22 cellular contexts compared by ENCODE assay signal in genomic region chr7:67813621-67814292, GRCh38.
DNase-seq lines count a peak whose midpoint lies in the region; ATAC-seq and TF ChIP-seq lines count a peak whose summit lies in the region.
"Had no signal": no experiment of that assay in that cellular context is flagged by ENCODE, and none has a peak within 500 bp of the region (broad histone marks: within the 10 kb centered on the region; RNA-seq: fewer than 3 reads in every experiment).

No MANE protein-coding gene starts in this region.

- H3K9me3 ChIP-seq in SJCRH30 (replicated peaks): no peaks in the 10 kb centered on the region
- H3K9me3 ChIP-seq: A549, BE2C had no signal

- POLR2A ChIA-PET in WTC11 (lab: Charles Lee): no interaction called here

- H3K36me3 ChIP-seq in SJCRH30: no peaks in the 10 kb centered on the region
- H3K36me3 ChIP-seq: BE2C; BLaER1 treated with 17β-estradiol and CSF1 and Interleukin-3, amounts not matched to agents 10 nM and 100 nM had no signal

- H3K27ac ChIP-seq in SJCRH30: no peak overlapping the region
- H3K27ac ChIP-seq: A549; BLaER1 treated with 17β-estradiol and CSF1 and Interleukin-3, amounts not matched to agents 10 nM and 100 nM; GM23248 had no signal

- H3K4me3 Mint-ChIP-seq in WTC11: no peak overlapping the region
- no peak overlapping the region for H3K4me3 Mint-ChIP-seq in HFFc6
- H3K4me3 Mint-ChIP-seq: CD14-positive monocyte; CD4-positive, alpha-beta T cell; CD8-positive, alpha-beta memory T cell; H9 had no signal

- DNase-seq in ELF-1 (ENCODE audit: low read depth, low spot score) (peak; percentile 60), WTC11 (ENCODE audit: low spot score) (peak; percentile 11), islet precursor cell (peak; percentile 54), putamen (ENCODE audit: low spot score) (peak; percentile 10), HUDEP-2 (lab: John Stamatoyannopoulos, UW; ENCODE audit: unreplicated experiment in 76 of 76) (no peak), SJCRH30 (no peak), HFFc6 (no peak)
- DNase-seq: 8988T; ACHN; AML-193; BE2C; CD4-positive, alpha-beta T cell; CD8-positive, alpha-beta memory T cell; DMS 273 treated with DMSO at 0.1 percent for 48 hours; EL; GF-D8; GM23248; H9 had no signal

- H3K9me3 Mint-ChIP-seq in WTC11 (peaks cover 20% of the 10 kb centered on the region), HFFc6 (peaks cover 60% of the 10 kb centered on the region)

- H3K4me3 ChIP-seq in SJCRH30: no peak overlapping the region
- H3K4me3 ChIP-seq: A549; BLaER1 treated with 17β-estradiol and CSF1 and Interleukin-3, amounts not matched to agents 10 nM and 100 nM; GM23248 had no signal

- TF ChIP-seq CTCF in WTC11 (IDR thresholded peaks at IDR 0.05) (no peak), HFFc6 (IDR thresholded peaks at IDR 0.05) (no peak)

- CTCF ChIA-PET in WTC11 (lab: Charles Lee): no interaction called here

- H3K27me3 ChIP-seq in SJCRH30: no peaks in the 10 kb centered on the region; the same call in 1 of the 2 replicates
- H3K27me3 ChIP-seq: BE2C; BLaER1 treated with 17β-estradiol and CSF1 and Interleukin-3, amounts not matched to agents 10 nM and 100 nM had no signal

- ATAC-seq in WTC11: no peak
- ATAC-seq: A549, HCT116 had no signal

- H3K36me3 Mint-ChIP-seq in WTC11 (no peaks in the 10 kb centered on the region), HFFc6 (ENCODE audit: low read depth) (peaks cover 15% of the 10 kb centered on the region; the same call in 1 of the 2 replicates)
- H3K36me3 Mint-ChIP-seq: CD14-positive monocyte had no signal

- H3K27me3 Mint-ChIP-seq in WTC11 (ENCODE audit: low read depth) (no peaks in the 10 kb centered on the region; the same call in none of the 2 replicates), HFFc6 (ENCODE audit: insufficient read depth) (no peaks in the 10 kb centered on the region; the same call in none of the 2 replicates)
- H3K27me3 Mint-ChIP-seq: CD4-positive, alpha-beta T cell had no signal

- no peaks in the 10 kb centered on the region for H3K4me1 ChIP-seq in SJCRH30
- H3K4me1 ChIP-seq: A549; BE2C; BLaER1 treated with 17β-estradiol and CSF1 and Interleukin-3, amounts not matched to agents 10 nM and 100 nM had no signal

- H3K4me1 Mint-ChIP-seq in WTC11 (peaks cover 6% of the 10 kb centered on the region; the same call in 1 of the 2 replicates), HFFc6 (ENCODE audit: low read depth) (no peaks in the 10 kb centered on the region)
- H3K4me1 Mint-ChIP-seq: CD14-positive monocyte; CD8-positive, alpha-beta memory T cell had no signal

- H3K27ac Mint-ChIP-seq in WTC11 (peak overlapping the region; percentile 50; the same call in 1 of the 2 replicates), HFFc6 (no peak overlapping the region)
- H3K27ac Mint-ChIP-seq: CD14-positive monocyte; CD4-positive, alpha-beta T cell; CD8-positive, alpha-beta memory T cell had no signal

TF ChIP-seq in WTC11, 78 proteins besides CTCF, POLR2A, EP300 and RAD21 (continues in another document):
- TF ChIP-seq ZMAT4 (CRISPR knock-in tag; IDR thresholded peaks at IDR 0.05) (no peak), NR1H2 (CRISPR knock-in tag; IDR thresholded peaks at IDR 0.05) (no peak), FOXP1 (CRISPR knock-in tag; IDR thresholded peaks at IDR 0.05; ENCODE audit: borderline replicate concordance) (no peak), EMX1 (CRISPR knock-in tag; IDR thresholded peaks at IDR 0.05) (no peak), CBFB (CRISPR knock-in tag; IDR thresholded peaks at IDR 0.05; ENCODE audit: low read depth) (no peak), SOX15 (CRISPR knock-in tag; IDR thresholded peaks at IDR 0.05) (no peak), CREB1 (CRISPR knock-in tag; IDR thresholded peaks at IDR 0.05) (no peak), MLX (CRISPR knock-in tag; IDR thresholded peaks at IDR 0.05) (no peak), USF2 (CRISPR knock-in tag; IDR thresholded peaks at IDR 0.05) (no peak), STAT6 (CRISPR knock-in tag; conservative IDR thresholded peaks at IDR 0.05; ENCODE audit: low read depth) (no peak), ZNF281 (CRISPR knock-in tag; IDR thresholded peaks at IDR 0.05) (no peak), NFE2L1 (CRISPR knock-in tag; IDR thresholded peaks at IDR 0.05) (no peak), ETV6 (CRISPR knock-in tag; IDR thresholded peaks at IDR 0.05) (no peak)

Comparison
In these comparisons a context has a peak if more than half of its experiments do, and no peak if none do; other contexts are left out.
1. DNase-seq: peak in ELF-1 (single experiment), WTC11 (single experiment), islet precursor cell (single experiment) and putamen (single experiment); none in HUDEP-2 (0 of 76), SJCRH30 (0 of 2) and HFFc6 (single experiment).